ENCODE assay signal across 8 cellular contexts in the genomic region with DNA sequence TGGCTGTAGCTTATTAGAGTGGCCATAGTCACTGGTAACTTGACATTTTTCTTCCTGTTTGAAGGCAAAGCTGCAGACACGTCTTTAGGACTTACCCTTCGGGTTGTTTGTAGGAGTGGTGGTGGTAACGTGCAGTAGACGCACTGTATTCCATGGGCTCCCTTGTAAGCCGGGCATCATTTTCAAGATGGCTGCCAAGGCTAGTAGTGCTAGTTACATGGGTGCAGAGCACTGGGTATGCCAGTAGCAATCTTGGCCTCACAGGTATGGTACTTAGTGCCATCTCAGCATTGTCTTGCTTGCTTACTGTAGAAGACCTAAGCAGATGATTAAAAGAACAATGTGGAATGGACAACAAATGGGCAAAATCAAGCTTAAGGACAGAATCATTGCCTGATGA. TPM values are rescaled to one million over a fixed set of nuclear protein-coding genes. Genes with fewer than 3 reads are reported as not detected.
A peak's percentile ranks its signal among the peaks of the same experiment; 100 is the strongest.
DNase-seq lines count a peak whose midpoint lies in the region; ATAC-seq and TF ChIP-seq lines count a peak whose summit lies in the region.

No MANE protein-coding gene starts in this region.

- no peaks in the 10 kb centered on the region for H3K27me3 ChIP-seq in DOHH2 (ENCODE audit: control insufficient read depth, low read length)
- no peaks in the 10 kb centered on the region for H3K27me3 ChIP-seq in MM.1S (replicated peaks; ENCODE audit: insufficient read depth, low read length)
- H3K27me3 ChIP-seq in upper lobe of right lung: no peaks in the 10 kb centered on the region

- peaks cover 8% of the 10 kb centered on the region; the same call in 1 of the 2 replicates for H3F3A ChIP-seq in DOHH2 (ENCODE audit: control insufficient read depth, insufficient read depth)
- H3F3A ChIP-seq in MM.1S (ENCODE audit: insufficient read depth, low read length): peaks cover 16% of the 10 kb centered on the region; the same call in 1 of the 2 replicates

- H3K36me3 ChIP-seq in DOHH2 (ENCODE audit: control insufficient read depth, low read length) (peaks cover 65% of the 10 kb centered on the region), MM.1S (replicated peaks; ENCODE audit: insufficient read depth, low read length) (peaks cover 5% of the 10 kb centered on the region; the same call in 1 of the 2 replicates), upper lobe of right lung (peaks cover 10% of the 10 kb centered on the region)

- no peak overlapping the region for H2AFZ ChIP-seq in MM.1S (ENCODE audit: low read length)

- peaks cover 40 to 54% of the 10 kb centered on the region in 2 donors for H3K36me3 Mint-ChIP-seq in activated naive CD4-positive, alpha-beta T cell treated with anti-CD3 and anti-CD28 coated beads, Interleukin-2, amount 50 U/mL, for 72 hours

- H3K27ac ChIP-seq in DOHH2 (ENCODE audit: low read depth, low read length) (no peak overlapping the region), MM.1S (ENCODE audit: low read length) (no peak overlapping the region), upper lobe of right lung (no peak overlapping the region)

- H3K4me2 ChIP-seq in DOHH2 (ENCODE audit: low read length) (peak overlapping the region; percentile 91), MM.1S (ENCODE audit: low read depth, low read length) (peak overlapping the region; percentile 90)

- peak overlapping the region; percentile 82; the same call in 1 of the 2 replicates for H3K9ac ChIP-seq in MM.1S (ENCODE audit: low read length)

- DNase-seq in MM.1S: no peak
- peak in 1 of 2 donors; percentile 18 for DNase-seq in activated naive CD4-positive, alpha-beta T cell treated with anti-CD3 and anti-CD28 coated beads, Interleukin-2, amount 50 U/mL, for 72 hours (ENCODE audit: low spot score in 2 of 2)
- peak; percentile 31 for DNase-seq in kidney tubule cell (ENCODE audit: low spot score)
- no peak for DNase-seq in upper lobe of right lung
- DNase-seq in NK-92 treated with Interleukin-12 subunit alpha and Interleukin-12 subunit beta, amount 100 ng/mL, for 24 hours (lab: John Stamatoyannopoulos, UW): no peak
- DNase-seq in DMS53 treated with DMSO at 0.1 percent for 48 hours (lab: John Stamatoyannopoulos, UW; ENCODE audit: unreplicated experiment): no peak

- H3K27ac Mint-ChIP-seq in activated naive CD4-positive, alpha-beta T cell treated with anti-CD3 and anti-CD28 coated beads, Interleukin-2, amount 50 U/mL, for 72 hours: peak overlapping the region; percentile 87 to 96

- H3K9me2 ChIP-seq in DOHH2 (replicated peaks; ENCODE audit: control insufficient read depth, low read length) (no peaks in the 10 kb centered on the region), MM.1S (replicated peaks; ENCODE audit: insufficient read depth, low read length) (no peaks in the 10 kb centered on the region)

- H4K20me1 ChIP-seq in DOHH2 (ENCODE audit: control insufficient read depth, insufficient read depth, low read depth, low read length): peaks cover 59% of the 10 kb centered on the region
- H4K20me1 ChIP-seq in MM.1S (ENCODE audit: insufficient read depth, low read length): peaks cover 58% of the 10 kb centered on the region

- H3K9me3 ChIP-seq in DOHH2 (ENCODE audit: control insufficient read depth, insufficient read depth, low read length) (no peaks in the 10 kb centered on the region), MM.1S (replicated peaks; ENCODE audit: insufficient read depth, low read length) (no peaks in the 10 kb centered on the region), upper lobe of right lung (no peaks in the 10 kb centered on the region)

- TF ChIP-seq CTCF in DOHH2 (IDR thresholded peaks at IDR 0.05; ENCODE audit: low read depth, low read length, poor library complexity, severe bottlenecking) (no peak), MM.1S (IDR thresholded peaks at IDR 0.05; ENCODE audit: low read length) (no peak), upper lobe of right lung (IDR thresholded peaks at IDR 0.05) (no peak)

- peak overlapping the region; percentile 77 for H3K4me3 ChIP-seq in DOHH2 (ENCODE audit: low read length)
- peak overlapping the region; percentile 84 for H3K4me3 ChIP-seq in MM.1S (ENCODE audit: low read length)
- H3K4me3 ChIP-seq in upper lobe of right lung: peak overlapping the region; percentile 79

- intact Hi-C loops in upper lobe of right lung (cut with DNase I): no loop called here

- H3K9me3 Mint-ChIP-seq in activated naive CD4-positive, alpha-beta T cell treated with anti-CD3 and anti-CD28 coated beads, Interleukin-2, amount 50 U/mL, for 72 hours: no peaks in the 10 kb centered on the region

- ATAC-seq in activated naive CD4-positive, alpha-beta T cell treated with anti-CD3 and anti-CD28 coated beads, Interleukin-2, amount 50 U/mL, for 72 hours: no peak
- ATAC-seq in upper lobe of right lung (no peak), GM21367 (IDR thresholded peaks at IDR 0.05; ENCODE audit: unreplicated experiment) (no peak)

- H3K79me2 ChIP-seq in DOHH2 (ENCODE audit: control insufficient read depth, low read length) (peaks cover 91% of the 10 kb centered on the region), MM.1S (ENCODE audit: low read length) (peaks cover 78% of the 10 kb centered on the region)

- H3K4me1 ChIP-seq in DOHH2 (ENCODE audit: control insufficient read depth, low read length) (peaks cover 73% of the 10 kb centered on the region), MM.1S (ENCODE audit: low read length) (peaks cover 27% of the 10 kb centered on the region), upper lobe of right lung (peaks cover 65% of the 10 kb centered on the region)

RNA-seq across cellular contexts. Expression of a gene that starts 1.9 kb away (rescaled TPM):
- total RNA-seq in activated naive CD4-positive, alpha-beta T cell treated with anti-CD3 and anti-CD28 coated beads, Interleukin-2, amount 50 U/mL, for 72 hours: 1,000 to 10,000 TPM in 1 of 2 donors, 100 to 1,000 TPM in 1; 926 to 1,058 TPM
- 478 TPM for total RNA-seq in upper lobe of right lung

RNA-seq across cellular contexts. Expression of a gene that starts 25.9 kb away (rescaled TPM):
- total RNA-seq in activated naive CD4-positive, alpha-beta T cell treated with anti-CD3 and anti-CD28 coated beads, Interleukin-2, amount 50 U/mL, for 72 hours: 100 to 1,000 TPM in 1 of 2 donors, 10 to 100 TPM in 1; 93.6 to 101 TPM
- total RNA-seq in upper lobe of right lung: 20.0 TPM

RNA-seq across cellular contexts. Expression of a gene that starts 55.9 kb away (rescaled TPM):
- not detected for total RNA-seq in activated naive CD4-positive, alpha-beta T cell treated with anti-CD3 and anti-CD28 coated beads, Interleukin-2, amount 50 U/mL, for 72 hours
- total RNA-seq in upper lobe of right lung: not detected
